ENCODE assay signal across 1 cellular context in the genomic region with DNA sequence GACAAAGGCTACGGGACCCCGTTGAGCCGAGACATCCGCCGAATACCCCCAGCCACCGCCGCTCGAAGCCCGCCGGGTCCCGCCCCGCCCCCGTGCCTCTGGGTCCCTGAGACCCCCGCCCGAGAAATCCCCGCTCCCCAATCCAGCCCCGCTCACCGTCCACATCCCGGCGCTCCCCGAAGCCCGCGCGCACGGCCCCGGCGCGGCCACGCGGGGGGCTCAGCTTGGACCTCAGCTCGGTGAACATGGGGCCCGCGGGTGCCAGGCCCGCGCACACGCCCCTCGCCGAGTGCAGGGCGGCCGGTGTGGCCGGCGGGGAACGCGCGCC.
A peak's percentile ranks its signal among the peaks of the same experiment; 100 is the strongest.
TF ChIP-seq lines count a peak whose summit lies in the region.

No MANE protein-coding gene starts in this region.

TF ChIP-seq in HepG2, 621 proteins besides CTCF, POLR2A, EP300 and RAD21 (continues in another document):
- TF ChIP-seq HDAC1 (CRISPR knock-in tag; IDR thresholded peaks at IDR 0.05) = no peak
- TF ChIP-seq ATF7-NPFF (CRISPR knock-in tag; IDR thresholded peaks at IDR 0.05; ENCODE audit: low read depth) = no peak
- TF ChIP-seq RBFOX2 (IDR thresholded peaks at IDR 0.05; ENCODE audit: low read depth, low read length) = peak; percentile 49; the same call in 1 of the 2 replicates
- no peak for TF ChIP-seq RFX5 (IDR thresholded peaks at IDR 0.05; ENCODE audit: low read depth, low read length)
- no peak for TF ChIP-seq ZNF781 (CRISPR knock-in tag; IDR thresholded peaks at IDR 0.05; ENCODE audit: borderline replicate concordance, not compliant biosample characterization)
- TF ChIP-seq ZSCAN20 (CRISPR knock-in tag; IDR thresholded peaks at IDR 0.05; ENCODE audit: borderline replicate concordance) = no peak
- no peak for TF ChIP-seq ZNF619 (CRISPR knock-in tag; IDR thresholded peaks at IDR 0.05)
- TF ChIP-seq CBFB (CRISPR knock-in tag; IDR thresholded peaks at IDR 0.05) = no peak
- TF ChIP-seq ZKSCAN5 (CRISPR knock-in tag; IDR thresholded peaks at IDR 0.05) = 0 out of 2 replicates have a peak, but pooled peaks have one; percentile 12
- no peak for TF ChIP-seq NFE2 (CRISPR knock-in tag; IDR thresholded peaks at IDR 0.05)
- peak; percentile 29; the same call in 1 of the 2 replicates for TF ChIP-seq TOPORS (CRISPR knock-in tag; IDR thresholded peaks at IDR 0.05)
- no peak for TF ChIP-seq ASH2L (IDR thresholded peaks at IDR 0.05; ENCODE audit: insufficient read length, low read depth, low read length)
- no peak for TF ChIP-seq HES4 (CRISPR knock-in tag; IDR thresholded peaks at IDR 0.05; ENCODE audit: borderline replicate concordance)
- TF ChIP-seq ZNF703 (CRISPR knock-in tag; IDR thresholded peaks at IDR 0.05; ENCODE audit: borderline replicate concordance) = no peak
- TF ChIP-seq ZNF446 (CRISPR knock-in tag; IDR thresholded peaks at IDR 0.05) = no peak
- TF ChIP-seq SAP130 (CRISPR knock-in tag; IDR thresholded peaks at IDR 0.05; ENCODE audit: low read depth) = no peak
- TF ChIP-seq, protein P1, sequence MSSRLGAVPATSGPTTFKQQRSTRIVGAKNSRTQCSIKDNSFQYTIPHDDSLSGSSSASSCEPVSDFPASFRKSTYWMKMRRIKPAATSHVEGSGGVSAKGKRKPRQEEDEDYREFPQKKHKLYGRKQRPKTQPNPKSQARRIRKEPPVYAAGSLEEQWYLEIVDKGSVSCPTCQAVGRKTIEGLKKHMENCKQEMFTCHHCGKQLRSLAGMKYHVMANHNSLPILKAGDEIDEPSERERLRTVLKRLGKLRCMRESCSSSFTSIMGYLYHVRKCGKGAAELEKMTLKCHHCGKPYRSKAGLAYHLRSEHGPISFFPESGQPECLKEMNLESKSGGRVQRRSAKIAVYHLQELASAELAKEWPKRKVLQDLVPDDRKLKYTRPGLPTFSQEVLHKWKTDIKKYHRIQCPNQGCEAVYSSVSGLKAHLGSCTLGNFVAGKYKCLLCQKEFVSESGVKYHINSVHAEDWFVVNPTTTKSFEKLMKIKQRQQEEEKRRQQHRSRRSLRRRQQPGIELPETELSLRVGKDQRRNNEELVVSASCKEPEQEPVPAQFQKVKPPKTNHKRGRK (CRISPR knock-in tag; IDR thresholded peaks at IDR 0.05) = no peak
- TF ChIP-seq, protein P2, sequence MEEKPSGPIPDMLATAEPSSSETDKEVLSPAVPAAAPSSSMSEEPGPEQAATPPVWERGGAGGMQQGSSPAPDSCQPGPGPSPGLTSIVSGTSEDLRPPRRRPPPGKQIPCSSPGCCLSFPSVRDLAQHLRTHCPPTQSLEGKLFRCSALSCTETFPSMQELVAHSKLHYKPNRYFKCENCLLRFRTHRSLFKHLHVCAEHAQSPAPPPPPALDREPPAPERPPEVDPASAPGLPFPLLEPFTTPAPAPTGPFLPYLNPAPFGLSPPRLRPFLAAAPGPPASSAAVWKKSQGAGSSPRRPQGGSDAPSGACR (CRISPR knock-in tag; IDR thresholded peaks at IDR 0.05) = no peak
- no peak for TF ChIP-seq ONECUT2 (CRISPR knock-in tag; IDR thresholded peaks at IDR 0.05)
- TF ChIP-seq, protein P3, sequence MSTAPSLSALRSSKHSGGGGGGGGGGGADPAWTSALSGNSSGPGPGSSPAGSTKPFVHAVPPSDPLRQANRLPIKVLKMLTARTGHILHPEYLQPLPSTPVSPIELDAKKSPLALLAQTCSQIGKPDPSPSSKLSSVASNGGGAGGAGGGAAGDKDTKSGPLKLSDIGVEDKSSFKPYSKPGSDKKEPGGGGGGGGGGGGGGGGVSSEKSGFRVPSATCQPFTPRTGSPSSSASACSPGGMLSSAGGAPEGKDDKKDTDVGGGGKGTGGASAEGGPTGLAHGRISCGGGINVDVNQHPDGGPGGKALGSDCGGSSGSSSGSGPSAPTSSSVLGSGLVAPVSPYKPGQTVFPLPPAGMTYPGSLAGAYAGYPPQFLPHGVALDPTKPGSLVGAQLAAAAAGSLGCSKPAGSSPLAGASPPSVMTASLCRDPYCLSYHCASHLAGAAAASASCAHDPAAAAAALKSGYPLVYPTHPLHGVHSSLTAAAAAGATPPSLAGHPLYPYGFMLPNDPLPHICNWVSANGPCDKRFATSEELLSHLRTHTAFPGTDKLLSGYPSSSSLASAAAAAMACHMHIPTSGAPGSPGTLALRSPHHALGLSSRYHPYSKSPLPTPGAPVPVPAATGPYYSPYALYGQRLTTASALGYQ (CRISPR knock-in tag; IDR thresholded peaks at IDR 0.05) = no peak
- 0 out of 2 replicates have a peak, but pooled peaks have one; percentile 45 for TF ChIP-seq REL (CRISPR knock-in tag; conservative IDR thresholded peaks at IDR 0.05)
- TF ChIP-seq, protein P4, sequence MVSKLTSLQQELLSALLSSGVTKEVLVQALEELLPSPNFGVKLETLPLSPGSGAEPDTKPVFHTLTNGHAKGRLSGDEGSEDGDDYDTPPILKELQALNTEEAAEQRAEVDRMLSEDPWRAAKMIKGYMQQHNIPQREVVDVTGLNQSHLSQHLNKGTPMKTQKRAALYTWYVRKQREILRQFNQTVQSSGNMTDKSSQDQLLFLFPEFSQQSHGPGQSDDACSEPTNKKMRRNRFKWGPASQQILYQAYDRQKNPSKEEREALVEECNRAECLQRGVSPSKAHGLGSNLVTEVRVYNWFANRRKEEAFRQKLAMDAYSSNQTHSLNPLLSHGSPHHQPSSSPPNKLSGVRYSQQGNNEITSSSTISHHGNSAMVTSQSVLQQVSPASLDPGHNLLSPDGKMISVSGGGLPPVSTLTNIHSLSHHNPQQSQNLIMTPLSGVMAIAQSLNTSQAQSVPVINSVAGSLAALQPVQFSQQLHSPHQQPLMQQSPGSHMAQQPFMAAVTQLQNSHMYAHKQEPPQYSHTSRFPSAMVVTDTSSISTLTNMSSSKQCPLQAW (CRISPR knock-in tag; IDR thresholded peaks at IDR 0.05) = no peak
- 0 out of 3 replicates have a peak, but pooled peaks have one; percentile 41 for TF ChIP-seq MXI1 (IDR thresholded peaks at IDR 0.05; ENCODE audit: borderline replicate concordance, low read depth, low read length)
- TF ChIP-seq ZNF292 (CRISPR knock-in tag; IDR thresholded peaks at IDR 0.05; ENCODE audit: borderline replicate concordance, low read depth) = no peak
- no peak for TF ChIP-seq SRSF9 (IDR thresholded peaks at IDR 0.05; ENCODE audit: borderline replicate concordance, insufficient read depth, low read depth, low read length, poor library complexity, severe bottlenecking)
- no peak for TF ChIP-seq KLF6 (CRISPR knock-in tag; IDR thresholded peaks at IDR 0.05)
- TF ChIP-seq ZNF570 (CRISPR knock-in tag; IDR thresholded peaks at IDR 0.05; ENCODE audit: borderline replicate concordance) = no peak
- TF ChIP-seq MED13 (CRISPR knock-in tag; IDR thresholded peaks at IDR 0.05) = 0 out of 2 replicates have a peak, but pooled peaks have one; percentile 5
- TF ChIP-seq, protein P5, sequence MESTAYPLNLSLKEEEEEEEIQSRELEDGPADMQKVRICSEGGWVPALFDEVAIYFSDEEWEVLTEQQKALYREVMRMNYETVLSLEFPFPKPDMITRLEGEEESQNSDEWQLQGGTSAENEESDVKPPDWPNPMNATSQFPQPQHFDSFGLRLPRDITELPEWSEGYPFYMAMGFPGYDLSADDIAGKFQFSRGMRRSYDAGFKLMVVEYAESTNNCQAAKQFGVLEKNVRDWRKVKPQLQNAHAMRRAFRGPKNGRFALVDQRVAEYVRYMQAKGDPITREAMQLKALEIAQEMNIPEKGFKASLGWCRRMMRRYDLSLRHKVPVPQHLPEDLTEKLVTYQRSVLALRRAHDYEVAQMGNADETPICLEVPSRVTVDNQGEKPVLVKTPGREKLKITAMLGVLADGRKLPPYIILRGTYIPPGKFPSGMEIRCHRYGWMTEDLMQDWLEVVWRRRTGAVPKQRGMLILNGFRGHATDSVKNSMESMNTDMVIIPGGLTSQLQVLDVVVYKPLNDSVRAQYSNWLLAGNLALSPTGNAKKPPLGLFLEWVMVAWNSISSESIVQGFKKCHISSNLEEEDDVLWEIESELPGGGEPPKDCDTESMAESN (CRISPR knock-in tag; conservative IDR thresholded peaks at IDR 0.05) = no peak
- TF ChIP-seq, protein P6, sequence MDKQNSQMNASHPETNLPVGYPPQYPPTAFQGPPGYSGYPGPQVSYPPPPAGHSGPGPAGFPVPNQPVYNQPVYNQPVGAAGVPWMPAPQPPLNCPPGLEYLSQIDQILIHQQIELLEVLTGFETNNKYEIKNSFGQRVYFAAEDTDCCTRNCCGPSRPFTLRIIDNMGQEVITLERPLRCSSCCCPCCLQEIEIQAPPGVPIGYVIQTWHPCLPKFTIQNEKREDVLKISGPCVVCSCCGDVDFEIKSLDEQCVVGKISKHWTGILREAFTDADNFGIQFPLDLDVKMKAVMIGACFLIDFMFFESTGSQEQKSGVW (CRISPR knock-in tag; IDR thresholded peaks at IDR 0.05; ENCODE audit: borderline replicate concordance) = no peak
- TF ChIP-seq REXO4 (CRISPR knock-in tag; IDR thresholded peaks at IDR 0.05; ENCODE audit: borderline replicate concordance) = no peak
- TF ChIP-seq NFKB2 (CRISPR knock-in tag; IDR thresholded peaks at IDR 0.05; ENCODE audit: borderline replicate concordance) = no peak
- no peak for TF ChIP-seq GTF2F1 (IDR thresholded peaks at IDR 0.05; ENCODE audit: low read length)
- TF ChIP-seq, protein P7, sequence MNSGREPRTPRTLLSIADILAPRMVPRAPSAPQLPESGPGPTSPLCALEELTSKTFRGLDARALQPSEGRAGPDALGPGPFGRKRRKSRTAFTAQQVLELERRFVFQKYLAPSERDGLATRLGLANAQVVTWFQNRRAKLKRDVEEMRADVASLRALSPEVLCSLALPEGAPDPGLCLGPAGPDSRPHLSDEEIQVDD (CRISPR knock-in tag; IDR thresholded peaks at IDR 0.05; ENCODE audit: borderline replicate concordance) = no peak
- 0 out of 2 replicates have a peak, but pooled peaks have one; percentile 8 for TF ChIP-seq ZSCAN12 (CRISPR knock-in tag; IDR thresholded peaks at IDR 0.05)
- TF ChIP-seq, protein P8, sequence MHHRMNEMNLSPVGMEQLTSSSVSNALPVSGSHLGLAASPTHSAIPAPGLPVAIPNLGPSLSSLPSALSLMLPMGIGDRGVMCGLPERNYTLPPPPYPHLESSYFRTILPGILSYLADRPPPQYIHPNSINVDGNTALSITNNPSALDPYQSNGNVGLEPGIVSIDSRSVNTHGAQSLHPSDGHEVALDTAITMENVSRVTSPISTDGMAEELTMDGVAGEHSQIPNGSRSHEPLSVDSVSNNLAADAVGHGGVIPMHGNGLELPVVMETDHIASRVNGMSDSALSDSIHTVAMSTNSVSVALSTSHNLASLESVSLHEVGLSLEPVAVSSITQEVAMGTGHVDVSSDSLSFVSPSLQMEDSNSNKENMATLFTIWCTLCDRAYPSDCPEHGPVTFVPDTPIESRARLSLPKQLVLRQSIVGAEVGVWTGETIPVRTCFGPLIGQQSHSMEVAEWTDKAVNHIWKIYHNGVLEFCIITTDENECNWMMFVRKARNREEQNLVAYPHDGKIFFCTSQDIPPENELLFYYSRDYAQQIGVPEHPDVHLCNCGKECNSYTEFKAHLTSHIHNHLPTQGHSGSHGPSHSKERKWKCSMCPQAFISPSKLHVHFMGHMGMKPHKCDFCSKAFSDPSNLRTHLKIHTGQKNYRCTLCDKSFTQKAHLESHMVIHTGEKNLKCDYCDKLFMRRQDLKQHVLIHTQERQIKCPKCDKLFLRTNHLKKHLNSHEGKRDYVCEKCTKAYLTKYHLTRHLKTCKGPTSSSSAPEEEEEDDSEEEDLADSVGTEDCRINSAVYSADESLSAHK (CRISPR knock-in tag; IDR thresholded peaks at IDR 0.05; ENCODE audit: borderline replicate concordance) = 0 out of 2 replicates have a peak, but pooled peaks have one; percentile 8
- 0 out of 2 replicates have a peak, but pooled peaks have one; percentile 20 for TF ChIP-seq ZNF589 (CRISPR knock-in tag; conservative IDR thresholded peaks at IDR 0.05)
- no peak for TF ChIP-seq CBX1 (IDR thresholded peaks at IDR 0.05; ENCODE audit: low read depth)
- no peak for TF ChIP-seq ZNF484 (CRISPR knock-in tag; IDR thresholded peaks at IDR 0.05; ENCODE audit: borderline replicate concordance, low read depth)
- 0 out of 2 replicates have a peak, but pooled peaks have one; percentile 14 for TF ChIP-seq XBP1 (CRISPR knock-in tag; IDR thresholded peaks at IDR 0.05)
- TF ChIP-seq ZNF709 (CRISPR knock-in tag; IDR thresholded peaks at IDR 0.05) = no peak
- TF ChIP-seq KLF9 (CRISPR knock-in tag; IDR thresholded peaks at IDR 0.05; ENCODE audit: low read depth) = 0 out of 2 replicates have a peak, but pooled peaks have one; percentile 14
- TF ChIP-seq TCF7L2 (IDR thresholded peaks at IDR 0.05; ENCODE audit: low read depth, low read length) = no peak
- no peak for TF ChIP-seq ZNF629 (CRISPR knock-in tag; conservative IDR thresholded peaks at IDR 0.05)
- TF ChIP-seq ZSCAN9 (CRISPR knock-in tag; IDR thresholded peaks at IDR 0.05; ENCODE audit: borderline replicate concordance) = no peak
- TF ChIP-seq, protein P9, sequence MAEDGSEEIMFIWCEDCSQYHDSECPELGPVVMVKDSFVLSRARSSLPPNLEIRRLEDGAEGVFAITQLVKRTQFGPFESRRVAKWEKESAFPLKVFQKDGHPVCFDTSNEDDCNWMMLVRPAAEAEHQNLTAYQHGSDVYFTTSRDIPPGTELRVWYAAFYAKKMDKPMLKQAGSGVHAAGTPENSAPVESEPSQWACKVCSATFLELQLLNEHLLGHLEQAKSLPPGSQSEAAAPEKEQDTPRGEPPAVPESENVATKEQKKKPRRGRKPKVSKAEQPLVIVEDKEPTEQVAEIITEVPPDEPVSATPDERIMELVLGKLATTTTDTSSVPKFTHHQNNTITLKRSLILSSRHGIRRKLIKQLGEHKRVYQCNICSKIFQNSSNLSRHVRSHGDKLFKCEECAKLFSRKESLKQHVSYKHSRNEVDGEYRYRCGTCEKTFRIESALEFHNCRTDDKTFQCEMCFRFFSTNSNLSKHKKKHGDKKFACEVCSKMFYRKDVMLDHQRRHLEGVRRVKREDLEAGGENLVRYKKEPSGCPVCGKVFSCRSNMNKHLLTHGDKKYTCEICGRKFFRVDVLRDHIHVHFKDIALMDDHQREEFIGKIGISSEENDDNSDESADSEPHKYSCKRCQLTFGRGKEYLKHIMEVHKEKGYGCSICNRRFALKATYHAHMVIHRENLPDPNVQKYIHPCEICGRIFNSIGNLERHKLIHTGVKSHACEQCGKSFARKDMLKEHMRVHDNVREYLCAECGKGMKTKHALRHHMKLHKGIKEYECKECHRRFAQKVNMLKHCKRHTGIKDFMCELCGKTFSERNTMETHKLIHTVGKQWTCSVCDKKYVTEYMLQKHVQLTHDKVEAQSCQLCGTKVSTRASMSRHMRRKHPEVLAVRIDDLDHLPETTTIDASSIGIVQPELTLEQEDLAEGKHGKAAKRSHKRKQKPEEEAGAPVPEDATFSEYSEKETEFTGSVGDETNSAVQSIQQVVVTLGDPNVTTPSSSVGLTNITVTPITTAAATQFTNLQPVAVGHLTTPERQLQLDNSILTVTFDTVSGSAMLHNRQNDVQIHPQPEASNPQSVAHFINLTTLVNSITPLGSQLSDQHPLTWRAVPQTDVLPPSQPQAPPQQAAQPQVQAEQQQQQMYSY (CRISPR knock-in tag; IDR thresholded peaks at IDR 0.05) = no peak
